Comparison of ENCODE assay signal across 14 cellular contexts in genomic region chr19:5032101-5032967, GRCh38.
A peak's percentile ranks its signal among the peaks of the same experiment; 100 is the strongest.
DNase-seq lines count a peak whose midpoint lies in the region; ATAC-seq and TF ChIP-seq lines count a peak whose summit lies in the region.
"Had no signal": no experiment of that assay in that cellular context is flagged by ENCODE, and none has a peak within 500 bp of the region (broad histone marks: within the 10 kb centered on the region; RNA-seq: fewer than 3 reads in every experiment).

No MANE protein-coding gene starts in this region.

- H3K9me3 Mint-ChIP-seq in activated T-helper 1 cell treated with anti-CD3 and anti-CD28 coated beads, Interleukin-12 subunit alpha, Interleukin-12 subunit beta, Interleukin-2, Interleukin-4 antibody, amounts not matched to agents 30 ng/mL and 10 ng/mL and 1 ng/mL, durations not matched to agents 14 hours and 24 hours and 36 hours, result no peaks in the 10 kb centered on the region
- H3K9me3 Mint-ChIP-seq: activated CD8-positive, alpha-beta T cell treated with anti-CD3 and anti-CD28 coated beads for 36 hours; stimulated activated effector memory CD8-positive, alpha-beta T cell treated with anti-CD3 and anti-CD28 coated beads, Interleukin-12 subunit alpha, Interleukin-12 subunit beta, amount 100 ng/mL, for 72 hours had no signal

- CTCF ChIA-PET in AG04449 (lab: Yijun Ruan, JAX), result interaction anchor here (1.0 to 15.1 kb wide), 25 partner anchors 9 to 299 kb away, joined by 3 to 246 read pairs (median 6); partner anchors contain the start of genes ARRDC5, KDM4B, PLIN3 and UHRF1

- H3K4me3 Mint-ChIP-seq in activated T-helper 1 cell treated with anti-CD3 and anti-CD28 coated beads, Interleukin-12 subunit alpha, Interleukin-12 subunit beta, Interleukin-2, Interleukin-4 antibody, amounts not matched to agents 30 ng/mL and 10 ng/mL and 1 ng/mL, durations not matched to agents 14 hours and 24 hours and 36 hours, result no peak overlapping the region
- H3K4me3 Mint-ChIP-seq: activated CD8-positive, alpha-beta T cell treated with anti-CD3 and anti-CD28 coated beads for 36 hours; stimulated activated effector memory CD8-positive, alpha-beta T cell treated with anti-CD3 and anti-CD28 coated beads, Interleukin-12 subunit alpha, Interleukin-12 subunit beta, amount 100 ng/mL, for 72 hours had no signal

- H3K36me3 Mint-ChIP-seq in activated T-helper 1 cell treated with anti-CD3 and anti-CD28 coated beads, Interleukin-12 subunit alpha, Interleukin-12 subunit beta, Interleukin-2, Interleukin-4 antibody, amounts not matched to agents 30 ng/mL and 10 ng/mL and 1 ng/mL, durations not matched to agents 14 hours and 24 hours and 36 hours (ENCODE audit: low read depth), result peaks cover 11% of the 10 kb centered on the region

- peaks cover 3% of the 10 kb centered on the region for H3K36me3 ChIP-seq in brain microvascular endothelial cell (replicated peaks)

- in situ Hi-C loops in KBM-7 (cut with MboI; ENCODE audit: low pct_unique_long_range_greater_than_20kb, low sequenced_read_pairs) (no loop called here), brain microvascular endothelial cell (cut with HindIII; ENCODE audit: low pct_ligation_motif_present, low sequenced_read_pairs) (no loop called here)

- ATAC-seq in GM21529 (IDR thresholded peaks at IDR 0.05; ENCODE audit: unreplicated experiment), result no peak
- ATAC-seq in HG03521 (IDR thresholded peaks at IDR 0.05; ENCODE audit: unreplicated experiment), result no peak

- DNase-seq in AG04449 (ENCODE audit: low read depth, low spot score), result no peak
- peak; percentile 21 for DNase-seq in KBM-7
- peak; percentile 11 for DNase-seq in brain microvascular endothelial cell
- peak; percentile 28 for DNase-seq in left kidney (ENCODE audit: low read depth, low spot score)
- DNase-seq in NCI-H510A treated with DMSO at 0.1 percent for 48 hours (lab: John Stamatoyannopoulos, UW), result no peak
- no peak for DNase-seq in activated T-helper 1 cell treated with anti-CD3 and anti-CD28 coated beads, Interleukin-12 subunit alpha, Interleukin-12 subunit beta, Interleukin-2, Interleukin-4 antibody, amounts not matched to agents 30 ng/mL and 10 ng/mL and 1 ng/mL, durations not matched to agents 14 hours and 24 hours and 36 hours (ENCODE audit: low spot score)

- H3K4me3 ChIP-seq in AG04449 (ENCODE audit: low read depth, low read length) (no peak overlapping the region), brain microvascular endothelial cell (ENCODE audit: low read depth, low read length) (no peak overlapping the region)
- H3K4me3 ChIP-seq: lung, SK-N-MC, transverse colon had no signal

- H3K27me3 Mint-ChIP-seq in activated T-helper 1 cell treated with anti-CD3 and anti-CD28 coated beads, Interleukin-12 subunit alpha, Interleukin-12 subunit beta, Interleukin-2, Interleukin-4 antibody, amounts not matched to agents 30 ng/mL and 10 ng/mL and 1 ng/mL, durations not matched to agents 14 hours and 24 hours and 36 hours (ENCODE audit: insufficient read depth), result no peaks in the 10 kb centered on the region
- H3K27me3 Mint-ChIP-seq: activated CD8-positive, alpha-beta T cell treated with anti-CD3 and anti-CD28 coated beads for 36 hours had no signal

- no peak overlapping the region for H3K27ac Mint-ChIP-seq in activated T-helper 1 cell treated with anti-CD3 and anti-CD28 coated beads, Interleukin-12 subunit alpha, Interleukin-12 subunit beta, Interleukin-2, Interleukin-4 antibody, amounts not matched to agents 30 ng/mL and 10 ng/mL and 1 ng/mL, durations not matched to agents 14 hours and 24 hours and 36 hours
- H3K27ac Mint-ChIP-seq: activated CD8-positive, alpha-beta T cell treated with anti-CD3 and anti-CD28 coated beads for 36 hours; stimulated activated effector memory CD8-positive, alpha-beta T cell treated with anti-CD3 and anti-CD28 coated beads, Interleukin-12 subunit alpha, Interleukin-12 subunit beta, amount 100 ng/mL, for 72 hours had no signal

- no peaks in the 10 kb centered on the region for H3K4me1 Mint-ChIP-seq in activated T-helper 1 cell treated with anti-CD3 and anti-CD28 coated beads, Interleukin-12 subunit alpha, Interleukin-12 subunit beta, Interleukin-2, Interleukin-4 antibody, amounts not matched to agents 30 ng/mL and 10 ng/mL and 1 ng/mL, durations not matched to agents 14 hours and 24 hours and 36 hours (ENCODE audit: low read depth)

- POLR2A ChIA-PET in AG04449 (lab: Yijun Ruan, JAX), result interaction anchor here (1.0 to 3.1 kb wide), 4 partner anchors 61 to 223 kb away, joined by 4 to 14 read pairs (median 4); partner anchors contain the start of gene KDM4B

- intact Hi-C loops in activated T-helper 1 cell treated with anti-CD3 and anti-CD28 coated beads, Interleukin-12 subunit alpha, Interleukin-12 subunit beta, Interleukin-2, Interleukin-4 antibody, amounts not matched to agents 30 ng/mL and 10 ng/mL and 1 ng/mL, durations not matched to agents 14 hours and 24 hours and 36 hours (cut with micrococcal nuclease), result no loop called here

- TF ChIP-seq CTCF in AG04449 (IDR thresholded peaks at IDR 0.05; ENCODE audit: insufficient read depth, low read length, missing control alignments), result peak; percentile 24
- TF ChIP-seq CTCF in brain microvascular endothelial cell (IDR thresholded peaks at IDR 0.05; ENCODE audit: low read depth, low read length, missing control alignments), result peak; percentile 36

- H3K27me3 ChIP-seq in brain microvascular endothelial cell (replicated peaks), result no peaks in the 10 kb centered on the region
- H3K27me3 ChIP-seq: neutrophil, transverse colon had no signal

- no peak overlapping the region for H3K27ac ChIP-seq in brain microvascular endothelial cell
- H3K27ac ChIP-seq: SK-N-MC, transverse colon had no signal

Comparison
In these comparisons a context has a peak if more than half of its experiments do, and no peak if none do; other contexts are left out.
1. DNase-seq: peak in KBM-7 (single experiment), brain microvascular endothelial cell (single experiment) and left kidney (single experiment); none in AG04449 (single experiment), NCI-H510A treated with DMSO at 0.1 percent for 48 hours (single experiment) and activated T-helper 1 cell treated with anti-CD3 and anti-CD28 coated beads, Interleukin-12 subunit alpha, Interleukin-12 subunit beta, Interleukin-2, Interleukin-4 antibody, amounts not matched to agents 30 ng/mL and 10 ng/mL and 1 ng/mL, durations not matched to agents 14 hours and 24 hours and 36 hours (single experiment).